21 cellular contexts compared by ENCODE assay signal in the genomic region with DNA sequence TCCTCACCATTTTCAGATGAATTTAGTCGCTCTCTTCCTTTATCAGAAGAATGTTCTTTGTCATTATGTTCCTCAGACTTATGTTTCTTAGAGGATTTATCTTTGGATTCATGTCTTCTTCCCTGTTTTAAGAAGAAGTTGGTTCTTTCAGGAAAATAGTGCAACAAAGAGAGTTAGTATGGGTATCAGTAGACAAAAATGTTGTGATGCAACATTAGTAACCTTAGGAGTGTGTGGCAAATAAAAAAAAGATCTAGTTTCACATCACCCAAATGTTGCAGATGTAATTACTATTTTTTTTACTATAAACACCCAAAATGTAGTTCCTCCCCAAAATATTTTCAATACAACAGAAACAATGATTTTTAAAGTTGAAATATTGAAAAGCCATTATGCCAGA. TPM values are rescaled to one million over a fixed set of nuclear protein-coding genes. Genes with fewer than 3 reads are reported as not detected.
DNase-seq lines count a peak whose midpoint lies in the region; ATAC-seq, FAIRE-seq and TF ChIP-seq lines count a peak whose summit lies in the region.
"Had no signal": no experiment of that assay in that cellular context is flagged by ENCODE, and none has a peak within 500 bp of the region (broad histone marks: within the 10 kb centered on the region; RNA-seq: fewer than 3 reads in every experiment).

No MANE protein-coding gene starts in this region.

- peak; percentile 30 for DNase-seq in ELR (ENCODE audit: low read depth)
- peak; percentile 13 for DNase-seq in M059J (ENCODE audit: low read depth)
- no peak for DNase-seq in astrocyte (ENCODE audit: low read depth)
- no peak for DNase-seq in natural killer cell
- no peak for DNase-seq in GM10248 (ENCODE audit: extremely low spot score)
- DNase-seq in GDM1 (lab: John Stamatoyannopoulos, UW), result no peak
- DNase-seq: activated T-cell treated with anti-CD3 and anti-CD28 coated beads for 4 hours; amniotic stem cell; cerebellar nuclear complex; effector memory CD4-positive, alpha-beta T cell; GF-D8; heart right ventricle; immature natural killer cell; left ventricle myocardium superior; NCI-H1417 treated with DMSO at 0.1 percent for 48 hours; NCI-H2171; SHP77 had no signal

- no peak for TF ChIP-seq CTCF in astrocyte (IDR thresholded peaks at IDR 0.05; ENCODE audit: insufficient read depth, low read depth, low read length)
- TF ChIP-seq CTCF in natural killer cell (IDR thresholded peaks at IDR 0.05), result no peak
- no peak for TF ChIP-seq CTCF in GM10248 (IDR thresholded peaks at IDR 0.05; ENCODE audit: control extremely low read depth, extremely low read depth, low read depth, missing control alignments)

- no peaks in the 10 kb centered on the region for H3K27me3 ChIP-seq in astrocyte (ENCODE audit: insufficient read depth, low read length)
- H3K27me3 ChIP-seq: BLaER1 treated with 17β-estradiol and CSF1 and Interleukin-3, amounts not matched to agents 10 nM and 100 nM; heart right ventricle had no signal

- H2AFZ ChIP-seq in astrocyte (ENCODE audit: low read depth, low read length), result no peak overlapping the region

- ATAC-seq in natural killer cell, result no peak
- ATAC-seq in GM21529 (IDR thresholded peaks at IDR 0.05; ENCODE audit: unreplicated experiment), result no peak
- ATAC-seq: activated CD4-positive, CD25-positive, alpha-beta regulatory T cell treated with anti-CD3 and anti-CD28 coated beads, Interleukin-2, amount 50 U/mL, for 24 hours; heart right ventricle; left ventricle myocardium superior had no signal

- H3K4me1 Mint-ChIP-seq in astrocyte (ENCODE audit: low read depth, unreplicated experiment) (peaks cover 47% of the 10 kb centered on the region), natural killer cell (peaks cover 25 to 42% of the 10 kb centered on the region in 2 donors)

- H3K9me3 Mint-ChIP-seq in astrocyte (ENCODE audit: unreplicated experiment) (no peaks in the 10 kb centered on the region), natural killer cell (no peaks in the 10 kb centered on the region)
- H3K9me3 Mint-ChIP-seq: immature natural killer cell; T-helper 2 cell treated with Interferon-gamma antibody and Interleukin-4, amounts not matched to agents 5 μg/mL and 100 μg/mL, for 36 hours had no signal

- H3K27ac Mint-ChIP-seq in astrocyte (ENCODE audit: unreplicated experiment) (peak overlapping the region; percentile 36), natural killer cell (peak overlapping the region; percentile 24 to 51)
- H3K27ac Mint-ChIP-seq: immature natural killer cell had no signal

- peak overlapping the region; percentile 59 for H3K27ac ChIP-seq in astrocyte (ENCODE audit: low read depth, low read length)
- H3K27ac ChIP-seq: BLaER1 treated with 17β-estradiol and CSF1 and Interleukin-3, amounts not matched to agents 10 nM and 100 nM; heart right ventricle had no signal

- peaks cover 96% of the 10 kb centered on the region for H4K20me1 ChIP-seq in astrocyte (ENCODE audit: insufficient read depth, low read length)

- no peak overlapping the region for H3K4me3 Mint-ChIP-seq in astrocyte (ENCODE audit: unreplicated experiment)
- H3K4me3 Mint-ChIP-seq in natural killer cell, result no peak overlapping the region
- H3K4me3 Mint-ChIP-seq: immature natural killer cell; T-helper 2 cell treated with Interferon-gamma antibody and Interleukin-4, amounts not matched to agents 5 μg/mL and 100 μg/mL, for 36 hours had no signal

- H3K27me3 Mint-ChIP-seq in astrocyte (ENCODE audit: low read depth, unreplicated experiment) (no peaks in the 10 kb centered on the region), natural killer cell (ENCODE audit: low read depth in 2 of 2) (no peaks in the 10 kb centered on the region)

- no peak for FAIRE-seq in astrocyte (lab: Jason Lieb, UNC)

- peaks cover 87% of the 10 kb centered on the region for H3K79me2 ChIP-seq in astrocyte (ENCODE audit: insufficient read depth, low read length)

- POLR2A ChIA-PET in GM10248 (lab: Yijun Ruan, JAX), result interaction anchor here (1.0 to 1.6 kb wide), 3 partner anchors 9 to 18 kb away, joined by 3 to 6 read pairs (median 3); partner anchors contain the start of gene ZCCHC8

- peaks cover 34% of the 10 kb centered on the region for H3K36me3 Mint-ChIP-seq in astrocyte (ENCODE audit: low read depth, unreplicated experiment)
- peaks cover 42% of the 10 kb centered on the region for H3K36me3 Mint-ChIP-seq in natural killer cell

- H3K4me2 ChIP-seq in astrocyte (ENCODE audit: low read length), result peak overlapping the region; percentile 41
- H3K4me2 ChIP-seq: BLaER1 treated with 17β-estradiol and CSF1 and Interleukin-3, amounts not matched to agents 10 nM and 100 nM had no signal

- intact Hi-C loops in natural killer cell (cut with micrococcal nuclease), result no loop called here

- H3K9me3 ChIP-seq in astrocyte (ENCODE audit: insufficient read depth, low read depth, low read length), result no peaks in the 10 kb centered on the region
- H3K9me3 ChIP-seq: BLaER1 treated with 17β-estradiol and CSF1 and Interleukin-3, amounts not matched to agents 10 nM and 100 nM; heart right ventricle had no signal

- H3K4me3 ChIP-seq in astrocyte (ENCODE audit: insufficient read depth, low read depth, low read length), result no peak overlapping the region
- H3K4me3 ChIP-seq: BLaER1 treated with 17β-estradiol and CSF1 and Interleukin-3, amounts not matched to agents 10 nM and 100 nM; heart right ventricle had no signal

- peaks cover 72% of the 10 kb centered on the region for H3K36me3 ChIP-seq in astrocyte (ENCODE audit: insufficient read depth, low read length)

- H3K4me1 ChIP-seq in astrocyte (ENCODE audit: insufficient read depth, low read length), result peaks cover 21% of the 10 kb centered on the region

- no peak overlapping the region for H3K9ac ChIP-seq in astrocyte (ENCODE audit: low read length)
- H3K9ac ChIP-seq: BLaER1 treated with 17β-estradiol and CSF1 and Interleukin-3, amounts not matched to agents 10 nM and 100 nM had no signal

- CTCF ChIA-PET in GM10248 (lab: Yijun Ruan, JAX), result interaction anchor here (1.5 to 2.4 kb wide), 3 partner anchors 14 to 47 kb away, joined by 6 to 12 read pairs (median 10); partner anchors contain the start of gene ZCCHC8

RNA-seq across cellular contexts. Expression of gene RSRC2, which starts 7.8 kb away (rescaled TPM):
- total RNA-seq in M059J (2014; rRNA removed; shearing (Covaris generic)), result 33.1 and 38.1 TPM in 2 replicates
- total RNA-seq in astrocyte (55.6 and 56.3 TPM in 2 replicates), natural killer cell (100 to 1,000 TPM; 252 to 310 (median 266) TPM)

RNA-seq across cellular contexts. Expression of gene KNTC1, which starts 8.1 kb away (rescaled TPM):
- 36.5 and 44.7 TPM in 2 replicates for total RNA-seq in M059J (2014; rRNA removed; shearing (Covaris generic))
- 8.6 and 10.6 TPM in 2 replicates for total RNA-seq in astrocyte
- total RNA-seq in natural killer cell, result 10 to 100 TPM; 31.3 to 33.8 (median 33.2) TPM

RNA-seq across cellular contexts. Expression of gene ZCCHC8, which starts 18.2 kb away (rescaled TPM):
- total RNA-seq in M059J (2014; rRNA removed; shearing (Covaris generic)), result 13.1 and 21.4 TPM in 2 replicates
- total RNA-seq in astrocyte (23.8 and 25.3 TPM in 2 replicates), natural killer cell (10 to 100 TPM; 57.7 to 71.6 (median 66.6) TPM)

Comparison
In these comparisons a context has a peak if more than half of its experiments do, and no peak if none do; other contexts are left out.
1. DNase-seq: peak in ELR (single experiment) and M059J (single experiment); none in astrocyte (single experiment), natural killer cell (single experiment), GM10248 (single experiment) and GDM1 (single experiment).